In the genomic region with DNA sequence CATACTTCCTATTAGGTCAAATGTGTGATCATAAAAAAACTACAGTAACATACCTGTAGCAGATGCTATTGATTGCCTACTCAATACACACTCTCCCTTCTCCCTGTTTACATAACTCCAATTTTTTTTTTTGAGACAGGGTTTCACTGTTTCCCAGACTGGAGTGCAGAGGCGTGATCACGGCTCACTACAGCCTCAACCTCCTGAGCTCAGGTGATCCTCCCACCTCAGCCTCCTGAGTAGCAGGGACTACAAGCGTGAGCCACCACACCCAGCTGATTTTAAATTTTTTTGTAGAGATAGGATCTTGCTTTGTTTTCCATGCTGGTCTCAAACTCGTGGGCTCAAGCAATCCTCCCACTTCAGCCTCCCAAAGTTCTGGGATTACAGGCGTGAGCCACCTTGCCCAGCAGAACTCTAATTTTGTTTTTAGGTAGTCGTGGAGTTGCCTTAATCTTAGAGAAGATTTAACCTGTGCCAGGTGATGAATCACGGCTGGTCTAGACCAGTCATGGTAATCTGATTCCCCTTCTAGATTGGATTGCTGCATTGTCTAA, we compare ENCODE assay signal across 18 cellular contexts.
"Had no signal": no experiment of that assay in that cellular context is flagged by ENCODE, and none has a peak within 500 bp of the region (broad histone marks: within the 10 kb centered on the region; RNA-seq: fewer than 3 reads in every experiment).

No MANE protein-coding gene starts in this region.

- H3K27ac Mint-ChIP-seq: activated CD4-positive, alpha-beta memory T cell treated with anti-CD3 and anti-CD28 coated beads, Interleukin-2, amount 10 ng/mL, durations not matched to agents 7 days and 5 days; activated CD4-positive, alpha-beta T cell treated with anti-CD3 and anti-CD28 coated beads for 36 hours; activated CD8-positive, alpha-beta memory T cell treated with anti-CD3 and anti-CD28 coated beads, Interleukin-2, amount 10 ng/mL, durations not matched to agents 7 days and 5 days; activated naive CD8-positive, alpha-beta T cell treated with anti-CD3 and anti-CD28 coated beads, Interleukin-2, amount 10 ng/mL, durations not matched to agents 7 days and 5 days; activated T-helper 17 cell treated with anti-CD3 and anti-CD28 coated beads, Interleukin-2, amount 50 U/mL, for 72 hours; nephron; WTC11 had no signal

- H3K27ac ChIP-seq: body of pancreas, gastroesophageal sphincter, heart left ventricle, thyroid gland had no signal

- H3K36me3 ChIP-seq: gastroesophageal sphincter, heart left ventricle, thyroid gland had no signal

- ATAC-seq: activated CD4-positive, alpha-beta T cell treated with anti-CD3 and anti-CD28 coated beads for 36 hours; activated CD8-positive, alpha-beta memory T cell treated with anti-CD3 and anti-CD28 coated beads, Interleukin-2, amount 10 ng/mL, durations not matched to agents 7 days and 5 days; activated T-helper 17 cell treated with anti-CD3 and anti-CD28 coated beads, Interleukin-2, amount 50 U/mL, for 72 hours; body of pancreas; gastroesophageal sphincter; heart left ventricle; left lobe of liver; WTC11 had no signal

- H3K9me3 Mint-ChIP-seq: activated CD4-positive, alpha-beta memory T cell treated with anti-CD3 and anti-CD28 coated beads, Interleukin-2, amount 10 ng/mL, durations not matched to agents 7 days and 5 days; activated naive CD8-positive, alpha-beta T cell treated with anti-CD3 and anti-CD28 coated beads, Interleukin-2, amount 10 ng/mL, durations not matched to agents 7 days and 5 days; activated T-helper 17 cell treated with anti-CD3 and anti-CD28 coated beads, Interleukin-2, amount 50 U/mL, for 72 hours; central memory CD8-positive, alpha-beta T cell; nephron; WTC11 had no signal

- DNase-seq: activated CD4-positive, alpha-beta memory T cell treated with anti-CD3 and anti-CD28 coated beads, Interleukin-2, amount 10 ng/mL, durations not matched to agents 7 days and 5 days; activated CD4-positive, alpha-beta T cell treated with anti-CD3 and anti-CD28 coated beads for 36 hours; activated CD8-positive, alpha-beta memory T cell treated with anti-CD3 and anti-CD28 coated beads, Interleukin-2, amount 10 ng/mL, durations not matched to agents 7 days and 5 days; activated naive CD4-positive, alpha-beta T cell; activated naive CD8-positive, alpha-beta T cell treated with anti-CD3 and anti-CD28 coated beads, Interleukin-2, amount 10 ng/mL, durations not matched to agents 7 days and 5 days; body of pancreas; cortex of kidney; heart left ventricle; kidney; stimulated activated naive CD4-positive, alpha-beta T cell treated with Interleukin-2 at 50 U/mL for 16 hours; thyroid gland had no signal

- H3K4me3 ChIP-seq: body of pancreas, gastroesophageal sphincter, heart left ventricle, lung, thyroid gland had no signal

- H3K27me3 Mint-ChIP-seq: activated CD4-positive, alpha-beta memory T cell treated with anti-CD3 and anti-CD28 coated beads, Interleukin-2, amount 10 ng/mL, durations not matched to agents 7 days and 5 days; activated CD4-positive, alpha-beta T cell treated with anti-CD3 and anti-CD28 coated beads for 36 hours; activated T-helper 17 cell treated with anti-CD3 and anti-CD28 coated beads, Interleukin-2, amount 50 U/mL, for 72 hours; central memory CD8-positive, alpha-beta T cell had no signal

- H3K9me3 ChIP-seq: body of pancreas, gastroesophageal sphincter, heart left ventricle, thyroid gland had no signal

- H3K36me3 Mint-ChIP-seq: activated CD8-positive, alpha-beta memory T cell treated with anti-CD3 and anti-CD28 coated beads, Interleukin-2, amount 10 ng/mL, durations not matched to agents 7 days and 5 days; activated naive CD8-positive, alpha-beta T cell treated with anti-CD3 and anti-CD28 coated beads, Interleukin-2, amount 10 ng/mL, durations not matched to agents 7 days and 5 days; WTC11 had no signal

- H3K27me3 ChIP-seq: body of pancreas, gastroesophageal sphincter, heart left ventricle, thyroid gland had no signal

- H3K4me1 Mint-ChIP-seq: activated CD4-positive, alpha-beta memory T cell treated with anti-CD3 and anti-CD28 coated beads, Interleukin-2, amount 10 ng/mL, durations not matched to agents 7 days and 5 days; activated CD4-positive, alpha-beta T cell treated with anti-CD3 and anti-CD28 coated beads for 36 hours; activated CD8-positive, alpha-beta memory T cell treated with anti-CD3 and anti-CD28 coated beads, Interleukin-2, amount 10 ng/mL, durations not matched to agents 7 days and 5 days; activated naive CD8-positive, alpha-beta T cell treated with anti-CD3 and anti-CD28 coated beads, Interleukin-2, amount 10 ng/mL, durations not matched to agents 7 days and 5 days; activated T-helper 17 cell treated with anti-CD3 and anti-CD28 coated beads, Interleukin-2, amount 50 U/mL, for 72 hours; central memory CD8-positive, alpha-beta T cell; nephron; WTC11 had no signal

- H3K4me3 Mint-ChIP-seq: activated CD4-positive, alpha-beta memory T cell treated with anti-CD3 and anti-CD28 coated beads, Interleukin-2, amount 10 ng/mL, durations not matched to agents 7 days and 5 days; activated CD4-positive, alpha-beta T cell treated with anti-CD3 and anti-CD28 coated beads for 36 hours; activated CD8-positive, alpha-beta memory T cell treated with anti-CD3 and anti-CD28 coated beads, Interleukin-2, amount 10 ng/mL, durations not matched to agents 7 days and 5 days; activated naive CD8-positive, alpha-beta T cell treated with anti-CD3 and anti-CD28 coated beads, Interleukin-2, amount 10 ng/mL, durations not matched to agents 7 days and 5 days; activated T-helper 17 cell treated with anti-CD3 and anti-CD28 coated beads, Interleukin-2, amount 50 U/mL, for 72 hours; central memory CD8-positive, alpha-beta T cell; nephron; WTC11 had no signal

- H3K4me1 ChIP-seq: body of pancreas, gastroesophageal sphincter, heart left ventricle, thyroid gland had no signal
